Comparison of ENCODE assay signal across 1 cellular context in the genomic region with DNA sequence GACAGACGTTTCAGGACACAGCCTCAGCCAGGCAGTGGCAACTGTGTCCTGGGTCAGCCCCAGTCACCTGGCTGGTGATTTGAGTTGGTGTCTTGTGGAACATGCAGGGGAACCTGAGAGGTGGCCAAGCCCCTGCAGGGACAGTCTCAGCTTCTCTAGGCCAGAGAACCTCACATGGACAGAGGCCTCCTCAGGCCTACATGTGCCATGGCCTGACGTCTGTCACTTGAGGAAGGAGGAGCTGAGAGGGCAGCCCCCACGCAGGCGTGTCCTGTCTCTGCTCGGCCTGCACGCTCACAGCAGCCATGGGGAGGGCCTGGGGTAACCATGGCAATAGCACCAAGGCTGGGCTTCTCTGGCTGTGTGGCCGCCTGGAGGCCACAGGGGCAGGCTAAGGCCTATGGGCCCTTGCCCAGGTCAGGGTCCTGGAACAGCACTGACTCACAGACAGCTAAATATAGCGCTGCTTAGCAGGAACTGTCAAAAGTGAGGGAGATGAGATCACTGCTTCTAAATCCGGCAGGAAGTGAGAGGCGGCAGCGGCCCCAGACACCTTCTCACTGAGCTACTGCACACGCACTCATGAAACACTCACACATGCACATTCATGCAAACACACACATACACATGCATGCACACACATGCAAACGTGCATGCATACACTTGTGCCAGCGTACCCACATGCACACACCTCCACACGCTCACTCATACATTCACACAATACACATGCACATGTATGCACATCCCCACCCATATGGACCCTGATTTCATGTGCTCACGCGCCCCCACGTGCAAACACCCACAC.
TF ChIP-seq lines count a peak whose summit lies in the region.

No MANE protein-coding gene starts in this region.

TF ChIP-seq in K562, 482 proteins besides CTCF, POLR2A, EP300 and RAD21 (continued from another document and continues in another):
- TF ChIP-seq CUX1 (CRISPR knock-in tag; IDR thresholded peaks at IDR 0.05) (no peak; the same call in 1 of the 2 replicates), KLF16 (IDR thresholded peaks at IDR 0.05) (no peak), JUN (IDR thresholded peaks at IDR 0.05; ENCODE audit: borderline replicate concordance, low read depth, low read length) (peak; percentile 92), JUN (CRISPR knock-in tag; IDR thresholded peaks at IDR 0.05; ENCODE audit: borderline replicate concordance) (0 out of 2 replicates have a peak, but pooled peaks have one; percentile 57), IRF2 (CRISPR knock-in tag; IDR thresholded peaks at IDR 0.05) (no peak), SLC30A9 (CRISPR knock-in tag; IDR thresholded peaks at IDR 0.05) (no peak), YY1 (IDR thresholded peaks at IDR 0.05; ENCODE audit: borderline replicate concordance in 1 of 3, control insufficient read depth in 1 of 3, extremely low read depth in 1 of 3, insufficient read depth in 3 of 3, insufficient read length in 1 of 3, insufficient replicate concordance in 2 of 3, low read depth in 1 of 3, low read length in 2 of 3) (peak in 1 of 3 experiments; percentile 34), DPF2 (IDR thresholded peaks at IDR 0.05) (peak; percentile 64), USF1 (CRISPR knock-in tag; IDR thresholded peaks at IDR 0.05) (peak; percentile 44; the same call in 1 of the 2 replicates), RCOR1 (IDR thresholded peaks at IDR 0.05; ENCODE audit: borderline replicate concordance in 1 of 2, low read depth in 2 of 2, low read length in 2 of 2) (0 out of 4 replicates have a peak, but pooled peaks of 1 of the 2 experiments have one; percentile 16), RUNX1 (IDR thresholded peaks at IDR 0.05; ENCODE audit: low read depth) (no peak), NCOA6 (IDR thresholded peaks at IDR 0.05) (no peak), MBD2 (IDR thresholded peaks at IDR 0.05; ENCODE audit: borderline replicate concordance, low read depth) (peak; percentile 40; the same call in 1 of the 2 replicates), SAFB2 (IDR thresholded peaks at IDR 0.05; ENCODE audit: borderline replicate concordance, low read depth, low read length, severe bottlenecking) (no peak), BMI1 (IDR thresholded peaks at IDR 0.05; ENCODE audit: low read length) (peak; percentile 59; the same call in 1 of the 2 replicates), SETDB1 (IDR thresholded peaks at IDR 0.05; ENCODE audit: low read length) (no peak), ZNF140 (CRISPR knock-in tag; IDR thresholded peaks at IDR 0.05) (no peak), ATF3 (IDR thresholded peaks at IDR 0.05) (peak; percentile 91), ATF3 (CRISPR knock-in tag; conservative IDR thresholded peaks at IDR 0.05) (no peak), RBM22 (IDR thresholded peaks at IDR 0.05; ENCODE audit: low read depth, low read length, poor library complexity, severe bottlenecking) (no peak), ARID2 (IDR thresholded peaks at IDR 0.05) (no peak), SMAD4 (CRISPR knock-in tag; conservative IDR thresholded peaks at IDR 0.05) (peak; percentile 77), ZNF696 (CRISPR knock-in tag; conservative IDR thresholded peaks at IDR 0.05) (no peak), TRIM28 (IDR thresholded peaks at IDR 0.05) (no peak), CHCHD3 (CRISPR knock-in tag; IDR thresholded peaks at IDR 0.05) (no peak), ETV1 (tag; conservative IDR thresholded peaks at IDR 0.05; ENCODE audit: low read depth) (peak; percentile 87), ZKSCAN8 (CRISPR knock-in tag; IDR thresholded peaks at IDR 0.05) (no peak), NBN (IDR thresholded peaks at IDR 0.05; ENCODE audit: low read depth) (no peak), CBX1 (IDR thresholded peaks at IDR 0.05; ENCODE audit: low read depth) (no peak), EZH2 (IDR thresholded peaks at IDR 0.05; ENCODE audit: borderline replicate concordance, low read depth, low read length) (no peak), FOXP4 (CRISPR knock-in tag; IDR thresholded peaks at IDR 0.05; ENCODE audit: borderline replicate concordance) (no peak), PTTG1 (tag; IDR thresholded peaks at IDR 0.05; ENCODE audit: low read depth) (no peak), BRD9 (IDR thresholded peaks at IDR 0.05; ENCODE audit: low read depth, partially characterized antibody) (no peak), SMARCE1 (IDR thresholded peaks at IDR 0.05) (peak; percentile 32; the same call in 1 of the 2 replicates), HNRNPL (IDR thresholded peaks at IDR 0.05; ENCODE audit: low read depth, low read length) (no peak), ZNF324 (CRISPR knock-in tag; IDR thresholded peaks at IDR 0.05) (no peak), GATA2 (CRISPR knock-in tag; IDR thresholded peaks at IDR 0.05) (no peak), RFX5 (IDR thresholded peaks at IDR 0.05; ENCODE audit: low read depth, low read length) (no peak), FOXM1 (IDR thresholded peaks at IDR 0.05; ENCODE audit: low read depth) (no peak), FOXM1 (CRISPR knock-in tag; IDR thresholded peaks at IDR 0.05; ENCODE audit: low read depth) (no peak), L3MBTL2 (IDR thresholded peaks at IDR 0.05) (peak; percentile 84), CBFA2T2 (conservative IDR thresholded peaks at IDR 0.05) (no peak), NR2F6 (CRISPR knock-in tag; IDR thresholded peaks at IDR 0.05) (no peak), ZSCAN32 (CRISPR knock-in tag; IDR thresholded peaks at IDR 0.05) (no peak), RBFOX2 (IDR thresholded peaks at IDR 0.05; ENCODE audit: low read depth, low read length) (peak; percentile 31; the same call in 1 of the 2 replicates), NCOR1 (IDR thresholded peaks at IDR 0.05) (no peak), ZNF77 (CRISPR knock-in tag; IDR thresholded peaks at IDR 0.05) (no peak)
- TF ChIP-seq, protein P1, sequence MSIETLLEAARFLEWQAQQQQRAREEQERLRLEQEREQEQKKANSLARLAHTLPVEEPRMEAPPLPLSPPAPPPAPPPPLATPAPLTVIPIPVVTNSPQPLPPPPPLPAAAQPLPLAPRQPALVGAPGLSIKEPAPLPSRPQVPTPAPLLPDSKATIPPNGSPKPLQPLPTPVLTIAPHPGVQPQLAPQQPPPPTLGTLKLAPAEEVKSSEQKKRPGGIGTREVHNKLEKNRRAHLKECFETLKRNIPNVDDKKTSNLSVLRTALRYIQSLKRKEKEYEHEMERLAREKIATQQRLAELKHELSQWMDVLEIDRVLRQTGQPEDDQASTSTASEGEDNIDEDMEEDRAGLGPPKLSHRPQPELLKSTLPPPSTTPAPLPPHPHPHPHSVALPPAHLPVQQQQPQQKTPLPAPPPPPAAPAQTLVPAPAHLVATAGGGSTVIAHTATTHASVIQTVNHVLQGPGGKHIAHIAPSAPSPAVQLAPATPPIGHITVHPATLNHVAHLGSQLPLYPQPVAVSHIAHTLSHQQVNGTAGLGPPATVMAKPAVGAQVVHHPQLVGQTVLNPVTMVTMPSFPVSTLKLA (conservative IDR thresholded peaks at IDR 0.05) = peak; percentile 75 to 79; a peak in 3 of 4 replicates
- TF ChIP-seq, protein P2, sequence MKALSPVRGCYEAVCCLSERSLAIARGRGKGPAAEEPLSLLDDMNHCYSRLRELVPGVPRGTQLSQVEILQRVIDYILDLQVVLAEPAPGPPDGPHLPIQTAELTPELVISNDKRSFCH (CRISPR knock-in tag; IDR thresholded peaks at IDR 0.05) = no peak
- TF ChIP-seq, protein P2 (tag; IDR thresholded peaks at IDR 0.05) = no peak
- TF ChIP-seq, protein P3, sequence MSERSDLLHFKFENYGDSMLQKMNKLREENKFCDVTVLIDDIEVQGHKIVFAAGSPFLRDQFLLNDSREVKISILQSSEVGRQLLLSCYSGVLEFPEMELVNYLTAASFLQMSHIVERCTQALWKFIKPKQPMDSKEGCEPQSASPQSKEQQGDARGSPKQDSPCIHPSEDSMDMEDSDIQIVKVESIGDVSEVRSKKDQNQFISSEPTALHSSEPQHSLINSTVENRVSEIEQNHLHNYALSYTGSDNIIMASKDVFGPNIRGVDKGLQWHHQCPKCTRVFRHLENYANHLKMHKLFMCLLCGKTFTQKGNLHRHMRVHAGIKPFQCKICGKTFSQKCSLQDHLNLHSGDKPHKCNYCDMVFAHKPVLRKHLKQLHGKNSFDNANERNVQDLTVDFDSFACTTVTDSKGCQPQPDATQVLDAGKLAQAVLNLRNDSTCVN (CRISPR knock-in tag; IDR thresholded peaks at IDR 0.05) = no peak
- TF ChIP-seq, protein P4, sequence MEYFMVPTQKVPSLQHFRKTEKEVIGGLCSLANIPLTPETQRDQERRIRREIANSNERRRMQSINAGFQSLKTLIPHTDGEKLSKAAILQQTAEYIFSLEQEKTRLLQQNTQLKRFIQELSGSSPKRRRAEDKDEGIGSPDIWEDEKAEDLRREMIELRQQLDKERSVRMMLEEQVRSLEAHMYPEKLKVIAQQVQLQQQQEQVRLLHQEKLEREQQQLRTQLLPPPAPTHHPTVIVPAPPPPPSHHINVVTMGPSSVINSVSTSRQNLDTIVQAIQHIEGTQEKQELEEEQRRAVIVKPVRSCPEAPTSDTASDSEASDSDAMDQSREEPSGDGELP (CRISPR knock-in tag; IDR thresholded peaks at IDR 0.05; ENCODE audit: borderline replicate concordance) = peak; percentile 61; the same call in 1 of the 2 replicates
- TF ChIP-seq, protein P5, sequence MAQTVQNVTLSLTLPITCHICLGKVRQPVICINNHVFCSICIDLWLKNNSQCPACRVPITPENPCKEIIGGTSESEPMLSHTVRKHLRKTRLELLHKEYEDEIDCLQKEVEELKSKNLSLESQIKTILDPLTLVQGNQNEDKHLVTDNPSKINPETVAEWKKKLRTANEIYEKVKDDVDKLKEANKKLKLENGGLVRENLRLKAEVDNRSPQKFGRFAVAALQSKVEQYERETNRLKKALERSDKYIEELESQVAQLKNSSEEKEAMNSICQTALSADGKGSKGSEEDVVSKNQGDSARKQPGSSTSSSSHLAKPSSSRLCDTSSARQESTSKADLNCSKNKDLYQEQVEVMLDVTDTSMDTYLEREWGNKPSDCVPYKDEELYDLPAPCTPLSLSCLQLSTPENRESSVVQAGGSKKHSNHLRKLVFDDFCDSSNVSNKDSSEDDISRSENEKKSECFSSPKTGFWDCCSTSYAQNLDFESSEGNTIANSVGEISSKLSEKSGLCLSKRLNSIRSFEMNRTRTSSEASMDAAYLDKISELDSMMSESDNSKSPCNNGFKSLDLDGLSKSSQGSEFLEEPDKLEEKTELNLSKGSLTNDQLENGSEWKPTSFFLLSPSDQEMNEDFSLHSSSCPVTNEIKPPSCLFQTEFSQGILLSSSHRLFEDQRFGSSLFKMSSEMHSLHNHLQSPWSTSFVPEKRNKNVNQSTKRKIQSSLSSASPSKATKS (CRISPR knock-in tag; IDR thresholded peaks at IDR 0.05) = no peak
